Comparison of ENCODE assay signal across 13 cellular contexts in the genomic region with DNA sequence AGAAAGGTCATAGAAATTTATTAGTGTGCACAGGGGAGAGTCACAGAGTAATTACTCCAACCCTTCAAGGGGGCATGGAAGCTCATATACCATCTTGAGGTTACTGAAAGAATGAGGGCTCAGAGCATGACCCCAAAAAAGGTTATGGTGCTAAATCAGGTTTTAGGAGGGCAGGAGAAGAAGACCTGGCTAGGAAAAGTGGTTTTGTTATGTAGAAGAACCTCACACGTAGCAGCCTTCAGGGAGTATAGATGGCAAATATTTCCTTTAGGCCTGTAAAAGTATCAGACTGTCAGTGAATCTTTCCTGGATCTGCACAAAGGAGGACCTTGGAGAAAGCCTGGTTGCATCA.
DNase-seq lines count a peak whose midpoint lies in the region; ATAC-seq and TF ChIP-seq lines count a peak whose summit lies in the region.
"Had no signal": no experiment of that assay in that cellular context is flagged by ENCODE, and none has a peak within 500 bp of the region (broad histone marks: within the 10 kb centered on the region; RNA-seq: fewer than 3 reads in every experiment).

No MANE protein-coding gene starts in this region.

- H3K4me1 ChIP-seq in SJSA1 (replicated peaks): peaks cover 92% of the 10 kb centered on the region
- H3K4me1 ChIP-seq in gastroesophageal sphincter: peaks cover 22 to 81% (median 30%) of the 10 kb centered on the region in 3 donors
- H3K4me1 ChIP-seq in sigmoid colon: peaks cover 0 to 56% (median 44%) of the 10 kb centered on the region in 4 donors
- no peaks in the 10 kb centered on the region for H3K4me1 ChIP-seq in CD8-positive, alpha-beta memory T cell (ENCODE audit: insufficient read depth, low read length)

- TF ChIP-seq EP300 in gastroesophageal sphincter (IDR thresholded peaks at IDR 0.05) (no peak), sigmoid colon (IDR thresholded peaks at IDR 0.05) (no peak)

- DNase-seq in Daoy (ENCODE audit: low read depth) (peak; percentile 7), SJSA1 (ENCODE audit: low read depth in 1 of 2, low spot score in 2 of 2) (no peak), sigmoid colon (no peak)
- DNase-seq in CD8-positive, alpha-beta memory T cell: no peak
- no peak for DNase-seq in activated CD4-positive, CD25-positive, alpha-beta regulatory T cell (lab: John Stamatoyannopoulos, UW)
- DNase-seq: activated CD4-positive, alpha-beta T cell treated with anti-CD3 and anti-CD28 coated beads, Interleukin-2, amount 50 U/mL, for 1 hour; activated T-cell treated with anti-CD3 and anti-CD28 coated beads, Interleukin-2, amount 50 U/mL, for 24 hours; central memory CD4-positive, alpha-beta T cell; NCI-H446 had no signal

- H3K9me3 ChIP-seq in SJSA1 (replicated peaks): peaks cover 5% of the 10 kb centered on the region; the same call in 1 of the 2 replicates
- no peaks in the 10 kb centered on the region for H3K9me3 ChIP-seq in gastroesophageal sphincter
- H3K9me3 ChIP-seq in sigmoid colon: no peaks in the 10 kb centered on the region
- H3K9me3 ChIP-seq in CD8-positive, alpha-beta memory T cell (ENCODE audit: low read length): no peaks in the 10 kb centered on the region

- TF ChIP-seq CTCF in gastroesophageal sphincter (IDR thresholded peaks at IDR 0.05) (no peak), sigmoid colon (IDR thresholded peaks at IDR 0.05) (no peak)

- POLR2A ChIA-PET in CD8-positive, alpha-beta memory T cell (lab: Charles Lee): no interaction called here

- H3K27ac Mint-ChIP-seq in CD8-positive, alpha-beta memory T cell: no peak overlapping the region
- H3K27ac Mint-ChIP-seq: activated naive CD8-positive, alpha-beta T cell; activated T-cell treated with anti-CD3 and anti-CD28 coated beads, Interleukin-2, amount 50 U/mL, for 24 hours had no signal

- peaks cover 0 to 6% (median 0%) of the 10 kb centered on the region in 5 donors for H3K9me3 Mint-ChIP-seq in CD8-positive, alpha-beta memory T cell
- H3K9me3 Mint-ChIP-seq: activated T-cell treated with anti-CD3 and anti-CD28 coated beads, Interleukin-2, amount 50 U/mL, for 24 hours had no signal

- H3K36me3 ChIP-seq in SJSA1 (no peaks in the 10 kb centered on the region), gastroesophageal sphincter (no peaks in the 10 kb centered on the region), sigmoid colon (no peaks in the 10 kb centered on the region)
- no peaks in the 10 kb centered on the region for H3K36me3 ChIP-seq in CD8-positive, alpha-beta memory T cell (ENCODE audit: insufficient read depth, low read length)

- no peaks in the 10 kb centered on the region for H3K4me1 Mint-ChIP-seq in CD8-positive, alpha-beta memory T cell

- peak overlapping the region; percentile 96 for H3K27ac ChIP-seq in SJSA1
- peak overlapping the region; percentile 43 to 83 (median 62) for H3K27ac ChIP-seq in gastroesophageal sphincter
- H3K27ac ChIP-seq in sigmoid colon: peak overlapping the region; percentile 8 to 59 (median 34)
- no peak overlapping the region for H3K27ac ChIP-seq in CD8-positive, alpha-beta memory T cell (ENCODE audit: low read depth, low read length)

- WGBS in gastroesophageal sphincter (ENCODE audit: low coverage in 1 of 2), 2 donors: 0 to 50% methylated on average over 1 of the region's 1 CpG
- 16 to 51% methylated on average over 1 of the region's 1 CpG for WGBS in sigmoid colon, 2 donors

- H3K27me3 Mint-ChIP-seq in CD8-positive, alpha-beta memory T cell: peaks cover 3 to 4% of the 10 kb centered on the region in 2 donors
- H3K27me3 Mint-ChIP-seq: activated T-cell treated with anti-CD3 and anti-CD28 coated beads, Interleukin-2, amount 50 U/mL, for 24 hours had no signal

- CTCF ChIA-PET in CD8-positive, alpha-beta memory T cell (lab: Charles Lee): no interaction called here

- no peaks in the 10 kb centered on the region for H3K36me3 Mint-ChIP-seq in CD8-positive, alpha-beta memory T cell
- H3K36me3 Mint-ChIP-seq: activated naive CD8-positive, alpha-beta T cell had no signal

- H3K4me3 ChIP-seq in SJSA1 (no peak overlapping the region), gastroesophageal sphincter (no peak overlapping the region), sigmoid colon (no peak overlapping the region)
- H3K4me3 ChIP-seq in CD8-positive, alpha-beta memory T cell (ENCODE audit: low read length): no peak overlapping the region

- H3K27me3 ChIP-seq in SJSA1 (replicated peaks) (no peaks in the 10 kb centered on the region), gastroesophageal sphincter (no peaks in the 10 kb centered on the region), sigmoid colon (no peaks in the 10 kb centered on the region)
- H3K27me3 ChIP-seq in CD8-positive, alpha-beta memory T cell (ENCODE audit: insufficient read depth, low read length, poor library complexity, severe bottlenecking): no peaks in the 10 kb centered on the region

- TF ChIP-seq POLR2A in gastroesophageal sphincter (IDR thresholded peaks at IDR 0.05) (no peak), sigmoid colon (IDR thresholded peaks at IDR 0.05) (no peak)

- H3K4me3 Mint-ChIP-seq in CD8-positive, alpha-beta memory T cell: no peak overlapping the region
- H3K4me3 Mint-ChIP-seq: activated naive CD8-positive, alpha-beta T cell; activated T-cell treated with anti-CD3 and anti-CD28 coated beads, Interleukin-2, amount 50 U/mL, for 24 hours had no signal

- no peak for ATAC-seq in gastroesophageal sphincter
- ATAC-seq in GM19452 (IDR thresholded peaks at IDR 0.05; ENCODE audit: unreplicated experiment): no peak
- ATAC-seq in GM21528 (IDR thresholded peaks at IDR 0.05; ENCODE audit: low FRiP score, unreplicated experiment): no peak

- intact Hi-C loops in sigmoid colon (cut with DNase I): no loop called here
